ENCODE assay signal across 14 cellular contexts in genomic region chr5:177489119-177489716, GRCh38. TPM values are rescaled to one million over a fixed set of nuclear protein-coding genes. Genes with fewer than 3 reads are reported as not detected.
A peak's percentile ranks its signal among the peaks of the same experiment; 100 is the strongest.
DNase-seq lines count a peak whose midpoint lies in the region; ATAC-seq and TF ChIP-seq lines count a peak whose summit lies in the region.
"Had no signal": no experiment of that assay in that cellular context is flagged by ENCODE, and none has a peak within 500 bp of the region (broad histone marks: within the 10 kb centered on the region; RNA-seq: fewer than 3 reads in every experiment).

No MANE protein-coding gene starts in this region.

- H3K36me3 ChIP-seq in DND-41 (ENCODE audit: insufficient read depth, low read length) (no peaks in the 10 kb centered on the region), KMS-11 (ENCODE audit: insufficient read depth) (no peaks in the 10 kb centered on the region), psoas muscle (ENCODE audit: insufficient read depth in 1 of 2, low read depth in 1 of 2) (peaks cover 0 to 91% of the 10 kb centered on the region in 2 donors)

- intact Hi-C loops in psoas muscle (cut with DNase I) (no loop called here), natural killer cell (cut with micrococcal nuclease) (no loop called here)

- H3K27ac Mint-ChIP-seq in chondrocyte (ENCODE audit: unreplicated experiment) (peak overlapping the region; percentile 77), natural killer cell (no peak overlapping the region)
- H3K27ac Mint-ChIP-seq: activated naive CD4-positive, alpha-beta T cell treated with anti-CD3 and anti-CD28 coated beads, Interleukin-2, amount 50 U/mL, for 24 hours; CD14-positive monocyte had no signal

- peaks cover 3% of the 10 kb centered on the region; the same call in 1 of the 2 replicates for H4K20me1 ChIP-seq in DND-41 (ENCODE audit: insufficient read depth, low read length)
- no peaks in the 10 kb centered on the region for H4K20me1 ChIP-seq in KMS-11 (ENCODE audit: insufficient read depth)

- H2AFZ ChIP-seq in DND-41 (ENCODE audit: low read depth, low read length), result no peak overlapping the region
- no peak overlapping the region; the same call in 1 of the 2 replicates for H2AFZ ChIP-seq in KMS-11 (ENCODE audit: low read depth)

- H3K79me2 ChIP-seq in DND-41 (ENCODE audit: insufficient read depth, low read length) (no peaks in the 10 kb centered on the region), KMS-11 (ENCODE audit: insufficient read depth, low read depth) (no peaks in the 10 kb centered on the region)

- H3K4me2 ChIP-seq in DND-41 (ENCODE audit: insufficient read depth, low read length) (no peak overlapping the region), KMS-11 (peak overlapping the region; percentile 21; the same call in 1 of the 2 replicates)

- H3K9me3 ChIP-seq in DND-41 (ENCODE audit: insufficient read depth, low read length, severe bottlenecking), result no peaks in the 10 kb centered on the region
- H3K9me3 ChIP-seq in psoas muscle, result no peaks in the 10 kb centered on the region

- DNase-seq in DND-41 (no peak), chondrocyte (ENCODE audit: low spot score) (no peak), psoas muscle (no peak), natural killer cell (no peak), omental fat pad (ENCODE audit: low spot score) (no peak), H4 (ENCODE audit: low spot score) (no peak)
- DNase-seq: central memory CD4-positive, alpha-beta T cell; GOT3; NCI-H2029; stimulated activated CD4-positive, alpha-beta T cell treated with anti-CD3 and anti-CD28 coated beads, Interleukin-1b, Interleukin-23, amount 100 ng/mL, for 48 hours had no signal

- peak; percentile 26 for TF ChIP-seq CTCF in DND-41 (IDR thresholded peaks at IDR 0.05; ENCODE audit: borderline replicate concordance, extremely low read depth, low read length, poor library complexity, severe bottlenecking)
- peak; percentile 40 for TF ChIP-seq CTCF in KMS-11 (conservative IDR thresholded peaks at IDR 0.05; ENCODE audit: low read depth, low read length)
- peak; percentile 40 for TF ChIP-seq CTCF in chondrocyte (IDR thresholded peaks at IDR 0.05)
- TF ChIP-seq CTCF in psoas muscle (IDR thresholded peaks at IDR 0.05), result no peak
- no peak for TF ChIP-seq CTCF in natural killer cell (IDR thresholded peaks at IDR 0.05)
- no peak for TF ChIP-seq CTCF in omental fat pad (IDR thresholded peaks at IDR 0.05)

- no peak for ATAC-seq in DND-41 (ENCODE audit: insufficient read depth, low read depth)
- ATAC-seq in psoas muscle, result no peak
- no peak for ATAC-seq in natural killer cell
- ATAC-seq in omental fat pad (ENCODE audit: low FRiP score), result no peak
- no peak for ATAC-seq in GM19351 (IDR thresholded peaks at IDR 0.05; ENCODE audit: unreplicated experiment)

- H3K9ac ChIP-seq in DND-41 (ENCODE audit: low read depth, low read length) (no peak overlapping the region), KMS-11 (no peak overlapping the region)

- H3K4me3 Mint-ChIP-seq in chondrocyte (ENCODE audit: unreplicated experiment), result no peak overlapping the region
- H3K4me3 Mint-ChIP-seq in natural killer cell, result no peak overlapping the region
- H3K4me3 Mint-ChIP-seq: activated naive CD4-positive, alpha-beta T cell treated with anti-CD3 and anti-CD28 coated beads, Interleukin-2, amount 50 U/mL, for 24 hours; CD14-positive monocyte had no signal

- H3K27me3 ChIP-seq in DND-41 (ENCODE audit: insufficient read depth, low read length, poor library complexity) (no peaks in the 10 kb centered on the region), KMS-11 (ENCODE audit: insufficient read depth, low read depth) (no peaks in the 10 kb centered on the region), psoas muscle (ENCODE audit: insufficient read depth in 3 of 3, low read length in 2 of 3) (no peaks in the 10 kb centered on the region)

- H3K27ac ChIP-seq in DND-41 (ENCODE audit: low read length) (no peak overlapping the region), KMS-11 (no peak overlapping the region), psoas muscle (peak overlapping the region; percentile 16)

- no peaks in the 10 kb centered on the region for H3K9me3 Mint-ChIP-seq in chondrocyte (ENCODE audit: low read depth)
- no peaks in the 10 kb centered on the region for H3K9me3 Mint-ChIP-seq in natural killer cell
- H3K9me3 Mint-ChIP-seq: activated naive CD4-positive, alpha-beta T cell treated with anti-CD3 and anti-CD28 coated beads, Interleukin-2, amount 50 U/mL, for 24 hours had no signal

- H3K4me1 ChIP-seq in DND-41 (ENCODE audit: insufficient read depth, low read length), result no peaks in the 10 kb centered on the region
- H3K4me1 ChIP-seq in KMS-11 (ENCODE audit: low read depth, poor library complexity, severe bottlenecking), result peaks cover 5% of the 10 kb centered on the region
- H3K4me1 ChIP-seq in psoas muscle, result peaks cover 39% of the 10 kb centered on the region

- H3K36me3 Mint-ChIP-seq in chondrocyte (ENCODE audit: low read depth) (peaks cover 54% of the 10 kb centered on the region), natural killer cell (no peaks in the 10 kb centered on the region)

- H3K4me3 ChIP-seq in DND-41 (ENCODE audit: low read depth in 1 of 2, low read length in 2 of 2), result no peak overlapping the region
- H3K4me3 ChIP-seq in KMS-11 (IDR thresholded peaks at IDR 0.05; ENCODE audit: insufficient read depth, low read depth, low read length), result no peak overlapping the region
- H3K4me3 ChIP-seq in psoas muscle, result no peak overlapping the region

- WGBS in psoas muscle, 3 donors, result 65 to 81% (median 72%) methylated on average over 25 to 26 of the region's 26 CpGs

- H3K27me3 Mint-ChIP-seq in chondrocyte (ENCODE audit: low read depth) (no peaks in the 10 kb centered on the region), natural killer cell (ENCODE audit: low read depth in 2 of 2) (peaks cover 0 to 4% of the 10 kb centered on the region in 2 donors)
- H3K27me3 Mint-ChIP-seq: activated naive CD4-positive, alpha-beta T cell treated with anti-CD3 and anti-CD28 coated beads, Interleukin-2, amount 50 U/mL, for 24 hours had no signal

- H3K4me1 Mint-ChIP-seq in chondrocyte (ENCODE audit: low read depth), result peaks cover 75% of the 10 kb centered on the region
- peaks cover 0 to 16% of the 10 kb centered on the region in 2 donors for H3K4me1 Mint-ChIP-seq in natural killer cell

RNA-seq across cellular contexts. Expression of gene PDLIM7, which starts 8.2 kb away (rescaled TPM):
- total RNA-seq in chondrocyte, result 563 to 633 TPM (median 613 TPM) in 3 replicates
- 100 to 1,000 TPM; 134 to 221 (median 161) TPM for total RNA-seq in psoas muscle
- 100 to 1,000 TPM; 174 to 254 (median 221) TPM for polyA plus RNA-seq in psoas muscle
- total RNA-seq in natural killer cell, result 10 to 100 TPM in 2 of 3 donors, 1 to 10 TPM in 1; 9.7 to 58.7 (median 14.7) TPM
- total RNA-seq in omental fat pad, result 10 to 100 TPM; 20.0 to 63.2 (median 34.2) TPM
- total RNA-seq in H4 (2014; rRNA removed; shearing (Covaris generic)), result 127 and 138 TPM in 2 replicates

RNA-seq across cellular contexts. Expression of gene DBN1, which starts 15.8 kb away (rescaled TPM):
- total RNA-seq in chondrocyte (207 to 277 TPM (median 274 TPM) in 3 replicates), psoas muscle (10 to 100 TPM; 17.7 to 28.4 (median 24.3) TPM), natural killer cell (10 to 100 TPM; 13.7 to 25.2 (median 15.0) TPM), omental fat pad (10 to 100 TPM; 33.5 to 78.5 (median 38.3) TPM)
- polyA plus RNA-seq in psoas muscle, result 10 to 100 TPM in 2 of 3 donors, 1 to 10 TPM in 1; 8.1 to 20.8 (median 20.1) TPM
- 140 and 153 TPM in 2 replicates for total RNA-seq in H4 (2014; rRNA removed; shearing (Covaris generic))

RNA-seq across cellular contexts. Expression of gene DOK3, which starts 20.4 kb away (rescaled TPM):
- total RNA-seq in chondrocyte (4.7 to 7.7 TPM (median 7.5 TPM) in 3 replicates), psoas muscle (1 to 10 TPM; 2.4 to 5.4 (median 3.1) TPM), natural killer cell (10 to 100 TPM in 1 of 3 donors, 1 to 10 TPM in 2; 3.5 to 19.8 (median 9.1) TPM), omental fat pad (10 to 100 TPM in 3 of 4 donors, 1 to 10 TPM in 1; 7.4 to 41.0 (median 16.3) TPM)
- 1 to 10 TPM in 2 of 3 donors, under 1 TPM in 1; 0.44 to 5.0 (median 3.8) TPM for polyA plus RNA-seq in psoas muscle
- total RNA-seq in H4 (2014; rRNA removed; shearing (Covaris generic)), result 0.08 and 1.1 TPM in 2 replicates

RNA-seq across cellular contexts. Expression of gene DDX41, which starts 27.5 kb away (rescaled TPM):
- 77.2 to 79.0 TPM (median 78.6 TPM) in 3 replicates for total RNA-seq in chondrocyte
- 10 to 100 TPM; 37.2 to 41.0 (median 40.2) TPM for total RNA-seq in psoas muscle
- polyA plus RNA-seq in psoas muscle, result 10 to 100 TPM; 45.6 to 71.6 (median 57.3) TPM
- total RNA-seq in natural killer cell, result 100 to 1,000 TPM in 1 of 3 donors, 10 to 100 TPM in 2; 66.6 to 106 (median 78.3) TPM
- 10 to 100 TPM; 66.2 to 93.7 (median 73.6) TPM for total RNA-seq in omental fat pad
- total RNA-seq in H4 (2014; rRNA removed; shearing (Covaris generic)), result 106 and 122 TPM in 2 replicates

RNA-seq across cellular contexts. Expression of gene PRR7, which starts 42.6 kb away (rescaled TPM):
- total RNA-seq in chondrocyte, result 4.8 to 5.5 TPM (median 5.3 TPM) in 3 replicates
- total RNA-seq in psoas muscle, result 1 to 10 TPM in 3 of 4 donors, under 1 TPM in 1; 0.88 to 2.6 (median 1.8) TPM
- 1 to 10 TPM in 1 of 3 donors, under 1 TPM in 2; 0.39 to 3.8 (median 0.48) TPM for polyA plus RNA-seq in psoas muscle
- total RNA-seq in natural killer cell, result 10 to 100 TPM; 21.6 to 27.9 (median 23.3) TPM
- 1 to 10 TPM in 3 of 4 donors, not detected in 1; 1.6 to 2.8 (median 2.1) TPM for total RNA-seq in omental fat pad
- total RNA-seq in H4 (2014; rRNA removed; shearing (Covaris generic)), result 28.6 and 33.7 TPM in 2 replicates

Comparison
In these comparisons a context has a peak if more than half of its experiments do, and no peak if none do; other contexts are left out.
1. CTCF ChIP-seq: peak in DND-41 (single experiment), KMS-11 (single experiment) and chondrocyte (single experiment); none in psoas muscle (single experiment), natural killer cell (single experiment) and omental fat pad (0 of 3).